14 cellular contexts compared by ENCODE assay signal in the genomic region with DNA sequence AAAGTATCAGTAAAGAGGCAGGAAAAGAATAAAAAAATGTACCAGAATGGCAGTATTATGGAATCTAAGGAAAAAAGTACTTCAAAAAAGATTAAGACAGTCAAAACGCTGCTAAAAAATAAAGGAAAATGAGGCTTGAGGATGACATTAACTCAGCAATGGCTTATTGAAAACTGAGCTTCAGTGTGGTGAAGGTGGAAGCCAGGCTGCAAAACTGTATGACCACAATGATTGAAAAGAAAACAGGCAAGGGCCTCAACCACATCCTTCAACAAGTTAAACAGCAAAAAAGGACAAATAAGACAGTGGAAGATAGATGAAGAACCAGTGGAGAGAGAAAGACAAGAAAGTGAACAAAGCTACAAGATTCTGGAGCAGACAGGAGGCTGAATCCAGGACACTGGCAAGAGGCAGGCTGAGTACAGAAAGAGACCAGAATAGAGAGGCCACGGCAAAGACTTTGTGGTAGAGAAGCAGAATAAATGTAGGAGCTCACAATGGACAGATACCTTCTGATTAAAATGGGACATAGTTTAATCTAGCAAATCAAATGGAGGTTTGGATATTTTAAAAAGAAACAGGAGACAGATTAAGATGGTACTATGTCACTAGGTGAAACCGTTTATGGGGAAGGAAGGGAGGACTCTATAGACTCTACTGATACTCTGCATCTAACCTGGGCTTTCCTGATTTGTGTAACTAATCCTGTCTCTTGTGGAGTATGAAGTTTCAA.
DNase-seq lines count a peak whose midpoint lies in the region; ATAC-seq and TF ChIP-seq lines count a peak whose summit lies in the region.
"Had no signal": no experiment of that assay in that cellular context is flagged by ENCODE, and none has a peak within 500 bp of the region (broad histone marks: within the 10 kb centered on the region; RNA-seq: fewer than 3 reads in every experiment).

No MANE protein-coding gene starts in this region.

- no peaks in the 10 kb centered on the region for H3K9me3 Mint-ChIP-seq in brain

- CTCF ChIA-PET in HEK293T (lab: Yijun Ruan, JAX) = no interaction called here

- peaks cover 26% of the 10 kb centered on the region for H3K4me1 ChIP-seq in ACC112 (ENCODE audit: control insufficient read depth, insufficient read depth, low read length, unreplicated experiment)
- H3K4me1 ChIP-seq: BLaER1 treated with 17β-estradiol and CSF1 and Interleukin-3, amounts not matched to agents 10 nM and 100 nM had no signal

- no peak overlapping the region for H3K4me3 Mint-ChIP-seq in brain

- DNase-seq in iPS-NIHi7 (ENCODE audit: extremely low spot score) = no peak
- no peak for DNase-seq in HEK293T (ENCODE audit: extremely low spot score)
- no peak for DNase-seq in RKO (ENCODE audit: low spot score)
- DNase-seq: aorta, esophagus squamous epithelium, NCI-H1930, ovary, SHP77 treated with DMSO at 0.1 percent for 48 hours had no signal

- no peaks in the 10 kb centered on the region for H3K27me3 ChIP-seq in ACC112 (ENCODE audit: insufficient read depth, low read length)
- H3K27me3 ChIP-seq: BLaER1 treated with 17β-estradiol and CSF1 and Interleukin-3, amounts not matched to agents 10 nM and 100 nM; esophagus squamous epithelium; ovary had no signal

- peak overlapping the region in 3 of 5 experiments; percentile 1 to 13 (median 1) for H3K27ac Mint-ChIP-seq in brain

- peaks cover 3% of the 10 kb centered on the region for H3K79me2 ChIP-seq in ACC112 (ENCODE audit: control insufficient read depth, insufficient read depth, low read length, unreplicated experiment)

- no peaks in the 10 kb centered on the region for H3K27me3 Mint-ChIP-seq in brain

- ATAC-seq in GM19023 (IDR thresholded peaks at IDR 0.05; ENCODE audit: unreplicated experiment) (peak; percentile 42), HG03469 (IDR thresholded peaks at IDR 0.05; ENCODE audit: unreplicated experiment) (peak; percentile 43), HG02623 (IDR thresholded peaks at IDR 0.05; ENCODE audit: unreplicated experiment) (no peak)

- no peak overlapping the region for H2AFZ ChIP-seq in ACC112 (ENCODE audit: low read length, unreplicated experiment)

- H3K36me3 Mint-ChIP-seq in brain = peaks cover 71% of the 10 kb centered on the region

- TF ChIP-seq CTCF in brain (conservative IDR thresholded peaks at IDR 0.05) = no peak

- peak overlapping the region; percentile 1; the same call in 1 of the 2 replicates for H3K4me3 ChIP-seq in ACC112 (ENCODE audit: low read depth, low read length)
- H3K4me3 ChIP-seq: BLaER1 treated with 17β-estradiol and CSF1 and Interleukin-3, amounts not matched to agents 10 nM and 100 nM; esophagus squamous epithelium; ovary had no signal

- POLR2A ChIA-PET in HEK293T (lab: Yijun Ruan, JAX) = no interaction called here

- peaks cover 29% of the 10 kb centered on the region for H3K36me3 ChIP-seq in ACC112 (ENCODE audit: insufficient read depth, low read length)
- H3K36me3 ChIP-seq: BLaER1 treated with 17β-estradiol and CSF1 and Interleukin-3, amounts not matched to agents 10 nM and 100 nM; ovary had no signal

- peak overlapping the region; percentile 39 for H3K27ac ChIP-seq in ACC112 (ENCODE audit: low read depth, low read length)
- H3K27ac ChIP-seq: BLaER1 treated with 17β-estradiol and CSF1 and Interleukin-3, amounts not matched to agents 10 nM and 100 nM; ovary had no signal

- H3K4me1 Mint-ChIP-seq in brain = no peaks in the 10 kb centered on the region

TF ChIP-seq in HEK293T, 16 proteins besides CTCF, POLR2A, EP300 and RAD21:
- TF ChIP-seq HDGF (IDR thresholded peaks at IDR 0.05; ENCODE audit: borderline replicate concordance) (no peak), LEF1 (IDR thresholded peaks at IDR 0.05; ENCODE audit: borderline replicate concordance) (no peak), NFRKB (IDR thresholded peaks at IDR 0.05) (no peak), CTBP1 (IDR thresholded peaks at IDR 0.05; ENCODE audit: borderline replicate concordance) (no peak), SUZ12 (IDR thresholded peaks at IDR 0.05) (no peak), SP1 (IDR thresholded peaks at IDR 0.05) (no peak), ARNT (IDR thresholded peaks at IDR 0.05) (no peak), FOXM1 (IDR thresholded peaks at IDR 0.05; ENCODE audit: borderline replicate concordance) (no peak), BHLHE40 (IDR thresholded peaks at IDR 0.05; ENCODE audit: borderline replicate concordance) (no peak), FOXA1 (IDR thresholded peaks at IDR 0.05) (no peak), FOXK2 (IDR thresholded peaks at IDR 0.05) (no peak), ELF4 (IDR thresholded peaks at IDR 0.05) (no peak), TARDBP (IDR thresholded peaks at IDR 0.05) (no peak), L3MBTL2 (conservative IDR thresholded peaks at IDR 0.05) (no peak), ZNF384 (IDR thresholded peaks at IDR 0.05) (no peak)
- TF ChIP-seq, protein P1, sequence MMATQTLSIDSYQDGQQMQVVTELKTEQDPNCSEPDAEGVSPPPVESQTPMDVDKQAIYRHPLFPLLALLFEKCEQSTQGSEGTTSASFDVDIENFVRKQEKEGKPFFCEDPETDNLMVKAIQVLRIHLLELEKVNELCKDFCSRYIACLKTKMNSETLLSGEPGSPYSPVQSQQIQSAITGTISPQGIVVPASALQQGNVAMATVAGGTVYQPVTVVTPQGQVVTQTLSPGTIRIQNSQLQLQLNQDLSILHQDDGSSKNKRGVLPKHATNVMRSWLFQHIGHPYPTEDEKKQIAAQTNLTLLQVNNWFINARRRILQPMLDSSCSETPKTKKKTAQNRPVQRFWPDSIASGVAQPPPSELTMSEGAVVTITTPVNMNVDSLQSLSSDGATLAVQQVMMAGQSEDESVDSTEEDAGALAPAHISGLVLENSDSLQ (IDR thresholded peaks at IDR 0.05) = no peak
TF ChIP-seq in HEK293T: peak in this region for 0.
